20 cellular contexts compared by ENCODE assay signal in genomic region chr9:23746317-23746716, GRCh38.
"Had no signal": no experiment of that assay in that cellular context is flagged by ENCODE, and none has a peak within 500 bp of the region (broad histone marks: within the 10 kb centered on the region; RNA-seq: fewer than 3 reads in every experiment).

No MANE protein-coding gene starts in this region.

- ATAC-seq: activated naive CD8-positive, alpha-beta T cell treated with anti-CD3 and anti-CD28 coated beads, Interleukin-2, amount 50 U/mL, for 24 hours; esophagus mucosa; left lobe of liver; mucosa of descending colon had no signal

- FAIRE-seq: endometrium, islet of Langerhans had no signal

- H3K36me3 ChIP-seq: brain microvascular endothelial cell, colonic mucosa had no signal

- H3K4me3 ChIP-seq: colonic mucosa, mucosa of descending colon had no signal

- H3K4me1 ChIP-seq: colonic mucosa had no signal

- H3K27me3 ChIP-seq: brain microvascular endothelial cell, colonic mucosa had no signal

- H3K9me3 ChIP-seq: colonic mucosa, mucosa of descending colon had no signal

- DNase-seq: activated CD4-positive, alpha-beta T cell treated with anti-CD3 and anti-CD28 coated beads, Interleukin-2, amount 50 U/mL, for 1 hour; activated CD4-positive, CD25-positive, alpha-beta regulatory T cell treated with anti-CD3 and anti-CD28 coated beads, Interleukin-2, amount 50 U/mL, for 72 hours; activated CD8-positive, alpha-beta memory T cell treated with anti-CD3 and anti-CD28 coated beads for 24 hours; activated CD8-positive, alpha-beta memory T cell treated with anti-CD3 and anti-CD28 coated beads, Interleukin-2, amount 50 U/mL, for 48 hours; activated effector memory CD4-positive, alpha-beta T cell treated with Interleukin-2 at 50 U/mL for 16 hours; activated naive CD4-positive, alpha-beta T cell treated with anti-CD3 and anti-CD28 coated beads, Interleukin-2, amount 10 ng/mL, durations not matched to agents 7 days and 5 days; activated naive CD8-positive, alpha-beta T cell treated with anti-CD3 and anti-CD28 coated beads, Interleukin-2, amount 50 U/mL, for 24 hours; activated T-cell treated with anti-CD3 and anti-CD28 coated beads, Interleukin-2, amount 50 U/mL, for 48 hours; aorta; brain microvascular endothelial cell; colonic mucosa; mucosa of descending colon; naive B cell; stimulated activated CD8-positive, alpha-beta memory T cell treated with anti-CD3 and anti-CD28 coated beads, Interleukin-4, amount 100 ng/mL, for 48 hours; stimulated activated naive CD4-positive, alpha-beta T cell; T1000 had no signal

- H3K27ac ChIP-seq: brain microvascular endothelial cell, colonic mucosa had no signal
